ENCODE assay signal across 11 cellular contexts in genomic region chr11:111283945-111284481, GRCh38. TPM values are rescaled to one million over a fixed set of nuclear protein-coding genes. Genes with fewer than 3 reads are reported as not detected.
A peak's percentile ranks its signal among the peaks of the same experiment; 100 is the strongest.
DNase-seq lines count a peak whose midpoint lies in the region; ATAC-seq and TF ChIP-seq lines count a peak whose summit lies in the region.
"Had no signal": no experiment of that assay in that cellular context is flagged by ENCODE, and none has a peak within 500 bp of the region (broad histone marks: within the 10 kb centered on the region; RNA-seq: fewer than 3 reads in every experiment).

No MANE protein-coding gene starts in this region.

- H3K9me3 Mint-ChIP-seq in stimulated activated naive CD8-positive, alpha-beta T cell treated with anti-CD3 and anti-CD28 coated beads, Interleukin-15, amount 100 ng/mL, for 72 hours: no peaks in the 10 kb centered on the region

- H3K9ac ChIP-seq in mesendoderm (ENCODE audit: low read length): no peak overlapping the region

- no peaks in the 10 kb centered on the region for H3K79me2 ChIP-seq in mesendoderm (ENCODE audit: control insufficient read depth, insufficient read depth, low read length)

- H3K36me3 ChIP-seq in mesendoderm (ENCODE audit: control insufficient read depth, insufficient read depth, low read length): no peaks in the 10 kb centered on the region
- H3K36me3 ChIP-seq: right lobe of liver, tibial artery had no signal

- no peaks in the 10 kb centered on the region for H3K27me3 ChIP-seq in mesendoderm (ENCODE audit: insufficient read depth, low read length, poor library complexity)
- H3K27me3 ChIP-seq: right lobe of liver, tibial artery had no signal

- H3K23ac ChIP-seq in mesendoderm (ENCODE audit: low read length): no peak overlapping the region

- no peak overlapping the region for H2BK5ac ChIP-seq in mesendoderm (ENCODE audit: low read length)

- H3K27ac Mint-ChIP-seq in stimulated activated naive CD8-positive, alpha-beta T cell treated with anti-CD3 and anti-CD28 coated beads, Interleukin-15, amount 100 ng/mL, for 72 hours: no peak overlapping the region

- H3K4ac ChIP-seq in mesendoderm (ENCODE audit: low read depth, low read length): no peak overlapping the region

- no peak overlapping the region for H3K4me2 ChIP-seq in mesendoderm (ENCODE audit: low read length)

- H3K79me1 ChIP-seq in mesendoderm (ENCODE audit: low read length): no peaks in the 10 kb centered on the region

- TF ChIP-seq CTCF in choroid plexus epithelial cell (conservative IDR thresholded peaks at IDR 0.05; ENCODE audit: low read depth, low read length): no peak

- H4K5ac ChIP-seq in mesendoderm (ENCODE audit: low read length): no peak overlapping the region

- WGBS in mesendoderm (ENCODE audit: extremely low coverage, insufficient coverage, low lambda C conversion rate): no CpG with 5 or more reads among the region's 33 CpGs

- intact Hi-C loops in Right ventricle myocardium inferior (cut with DNase I) (loop anchor here (1.0 to 10.0 kb wide), 3 partner anchors 138 to 261 kb away; partner anchors contain the start of gene LAYN), cardiac septum (cut with DNase I) (loop anchor here (2.0 kb wide), 2 partner anchors 139 to 163 kb away; no protein-coding TSS in a partner anchor)

- no peak overlapping the region for H3K27ac ChIP-seq in mesendoderm (ENCODE audit: low read depth, low read length)
- H3K27ac ChIP-seq: right lobe of liver, tibial artery had no signal

- no peaks in the 10 kb centered on the region for H3K27me3 Mint-ChIP-seq in stimulated activated naive CD8-positive, alpha-beta T cell treated with anti-CD3 and anti-CD28 coated beads, Interleukin-15, amount 100 ng/mL, for 72 hours

- peak overlapping the region; percentile 34 for H3K56ac ChIP-seq in mesendoderm (ENCODE audit: low read length)

- peak; percentile 57 for ATAC-seq in Right ventricle myocardium inferior
- no peak for ATAC-seq in stimulated activated naive CD8-positive, alpha-beta T cell treated with anti-CD3 and anti-CD28 coated beads, Interleukin-15, amount 100 ng/mL, for 72 hours
- no peak for ATAC-seq in GM21447 (IDR thresholded peaks at IDR 0.05; ENCODE audit: unreplicated experiment)

- H3K18ac ChIP-seq in mesendoderm (ENCODE audit: low read length): no peak overlapping the region

- no peak overlapping the region for H2BK120ac ChIP-seq in mesendoderm (ENCODE audit: low read depth, low read length)

- no peak overlapping the region for H3K4me3 Mint-ChIP-seq in stimulated activated naive CD8-positive, alpha-beta T cell treated with anti-CD3 and anti-CD28 coated beads, Interleukin-15, amount 100 ng/mL, for 72 hours

- H3K4me3 ChIP-seq in choroid plexus epithelial cell (ENCODE audit: low read depth, low read length) (no peak overlapping the region), mesendoderm (ENCODE audit: low read length) (no peak overlapping the region)
- H3K4me3 ChIP-seq: right lobe of liver, tibial artery had no signal

- peak; percentile 73 for DNase-seq in Right ventricle myocardium inferior (ENCODE audit: missing footprints)
- no peak for DNase-seq in cardiac septum (ENCODE audit: low spot score)
- DNase-seq in choroid plexus epithelial cell (ENCODE audit: low read depth): peak; percentile 56
- no peak for DNase-seq in mesendoderm
- peak; percentile 50 for DNase-seq in ureter (ENCODE audit: low spot score)
- no peak for DNase-seq in stimulated activated naive CD8-positive, alpha-beta T cell treated with anti-CD3 and anti-CD28 coated beads, Interleukin-15, amount 100 ng/mL, for 72 hours
- DNase-seq in SHP77 treated with DMSO at 0.1 percent for 48 hours (lab: John Stamatoyannopoulos, UW): no peak
- DNase-seq: right lobe of liver, T-helper 9 cell had no signal

- H4K8ac ChIP-seq in mesendoderm (ENCODE audit: low read depth, low read length): no peak overlapping the region

- H3K4me1 ChIP-seq in mesendoderm (ENCODE audit: control insufficient read depth, low read depth, low read length): no peaks in the 10 kb centered on the region
- H3K4me1 ChIP-seq: right lobe of liver, tibial artery had no signal

- H2BK15ac ChIP-seq in mesendoderm (replicated peaks; ENCODE audit: low read depth): no peak overlapping the region

- no peaks in the 10 kb centered on the region for H3K4me1 Mint-ChIP-seq in stimulated activated naive CD8-positive, alpha-beta T cell treated with anti-CD3 and anti-CD28 coated beads, Interleukin-15, amount 100 ng/mL, for 72 hours

- H2AK5ac ChIP-seq in mesendoderm (ENCODE audit: low read length): no peak overlapping the region

RNA-seq across cellular contexts. Expression of gene POU2AF3, which starts 14.3 kb away (rescaled TPM):
- total RNA-seq in Right ventricle myocardium inferior (0.65 TPM), cardiac septum (not detected), ureter (15.9 TPM)
- 1.8 TPM for polyA plus RNA-seq in mesendoderm (2013, experiment 1 of 2)
- polyA plus RNA-seq in mesendoderm (2013, experiment 2 of 2): 1.7 TPM

RNA-seq across cellular contexts. Expression of gene POU2AF2, which starts 38.5 kb away (rescaled TPM):
- total RNA-seq in Right ventricle myocardium inferior (not detected), cardiac septum (not detected), ureter (1.2 TPM)
- not detected for polyA plus RNA-seq in mesendoderm (2013, experiment 1 of 2)
- polyA plus RNA-seq in mesendoderm (2013, experiment 2 of 2): not detected
- total RNA-seq: right lobe of liver had no signal

Comparison
In these comparisons a context has a peak if more than half of its experiments do, and no peak if none do; other contexts are left out.
1. DNase-seq: peak in Right ventricle myocardium inferior (single experiment), choroid plexus epithelial cell (single experiment) and ureter (single experiment); none in cardiac septum (single experiment), mesendoderm (single experiment), stimulated activated naive CD8-positive, alpha-beta T cell treated with anti-CD3 and anti-CD28 coated beads, Interleukin-15, amount 100 ng/mL, for 72 hours (0 of 2) and SHP77 treated with DMSO at 0.1 percent for 48 hours (single experiment).
2. RNA of gene POU2AF3, which starts 14.3 kb away (total RNA-seq): 15.9 TPM in ureter (single experiment); 0.65 TPM in Right ventricle myocardium inferior (single experiment) and not detected in cardiac septum (single experiment); every median in the first group is over 10 times any median in the second.